ENCODE assay signal across 28 cellular contexts in genomic region chr1:50913954-50914353, GRCh38.
"Had no signal": no experiment of that assay in that cellular context is flagged by ENCODE, and none has a peak within 500 bp of the region (broad histone marks: within the 10 kb centered on the region; RNA-seq: fewer than 3 reads in every experiment).

No MANE protein-coding gene starts in this region.

- DNase-seq: colonic mucosa; effector CD8-positive, alpha-beta T cell; foreskin keratinocyte; heart left ventricle; left cardiac atrium; left lung; mesenchymal stem cell; mucosa of descending colon; naive B cell; sigmoid colon; spleen; stimulated activated CD4-positive, alpha-beta T cell treated with anti-CD3 and anti-CD28 coated beads, Interleukin-4, amount 100 ng/mL, for 4 hours; stimulated activated naive CD8-positive, alpha-beta T cell treated with anti-CD3 and anti-CD28 coated beads, Interleukin-15, Interleukin-2, amounts not matched to agents 100 U/mL and 50 U/mL, for 24 hours; substantia nigra; testis; upper lobe of left lung had no signal

- H3K27me3 Mint-ChIP-seq: dendritic cell treated with granulocyte-macrophage colony-stimulating factor and Interleukin-4, amounts not matched to agents 40 ng/mL and 50 ng/mL, for 4 days; naive B cell; natural killer cell treated with Interleukin-12 subunit alpha and Interleukin-12 subunit beta and Interleukin-15 and Interleukin-18, amount 100 ng/mL, for 72 hours; stimulated activated memory B cell treated with anti-CD40 and anti-IgM and Interleukin-4, amounts not matched to agents 10 μg/mL and 1 μg/mL and 100 μg/mL, for 72 hours had no signal

- H3K27ac Mint-ChIP-seq: dendritic cell treated with granulocyte-macrophage colony-stimulating factor and Interleukin-4, amounts not matched to agents 40 ng/mL and 50 ng/mL, for 4 days; mesothelial cell of epicardium; natural killer cell treated with Interleukin-12 subunit alpha and Interleukin-12 subunit beta and Interleukin-15 and Interleukin-18, amount 100 ng/mL, for 72 hours; stimulated activated memory B cell treated with anti-CD40 and anti-IgM and Interleukin-4, amounts not matched to agents 10 μg/mL and 1 μg/mL and 100 μg/mL, for 72 hours had no signal

- H3K36me3 Mint-ChIP-seq: natural killer cell treated with Interleukin-12 subunit alpha and Interleukin-12 subunit beta and Interleukin-15 and Interleukin-18, amount 100 ng/mL, for 72 hours had no signal

- ATAC-seq: foreskin keratinocyte; gastroesophageal sphincter; heart left ventricle; left cardiac atrium; left lung; mucosa of descending colon; natural killer cell treated with Interleukin-12 subunit alpha and Interleukin-12 subunit beta and Interleukin-15 and Interleukin-18, amount 100 ng/mL, for 72 hours; stimulated activated memory B cell treated with anti-CD40 and anti-IgM and Interleukin-4, amounts not matched to agents 10 μg/mL and 1 μg/mL and 100 μg/mL, for 72 hours; stimulated activated naive CD8-positive, alpha-beta T cell treated with anti-CD3 and anti-CD28 coated beads, Interleukin-15, Interleukin-2, amounts not matched to agents 100 U/mL and 50 U/mL, for 24 hours had no signal

- H3K36me3 ChIP-seq: colonic mucosa, esophagus muscularis mucosa, heart left ventricle, left lung, prostate gland, right atrium auricular region, sigmoid colon, upper lobe of left lung had no signal

- H3K4me3 ChIP-seq: colonic mucosa, esophagus muscularis mucosa, gastroesophageal sphincter, heart left ventricle, hepatocyte, left lung, mucosa of descending colon, prostate gland, right atrium auricular region, sigmoid colon, skin epidermis, spleen, testis, tibial nerve, upper lobe of left lung had no signal

- H3K27me3 ChIP-seq: colonic mucosa, esophagus muscularis mucosa, foreskin keratinocyte, gastroesophageal sphincter, heart left ventricle, hepatocyte, left lung, right atrium auricular region, sigmoid colon, spleen, testis, tibial nerve, upper lobe of left lung had no signal

- H3K4me3 Mint-ChIP-seq: dendritic cell treated with granulocyte-macrophage colony-stimulating factor and Interleukin-4, amounts not matched to agents 40 ng/mL and 50 ng/mL, for 4 days; mesothelial cell of epicardium; naive B cell; natural killer cell treated with Interleukin-12 subunit alpha and Interleukin-12 subunit beta and Interleukin-15 and Interleukin-18, amount 100 ng/mL, for 72 hours; neural crest cell; stimulated activated memory B cell treated with anti-CD40 and anti-IgM and Interleukin-4, amounts not matched to agents 10 μg/mL and 1 μg/mL and 100 μg/mL, for 72 hours had no signal

- H3K27ac ChIP-seq: colonic mucosa, esophagus muscularis mucosa, foreskin keratinocyte, gastroesophageal sphincter, heart left ventricle, hepatocyte, left lung, prostate gland, right atrium auricular region, sigmoid colon, skin epidermis, spleen, testis, tibial nerve, upper lobe of left lung had no signal

- H3K9me3 ChIP-seq: colonic mucosa, esophagus muscularis mucosa, gastroesophageal sphincter, heart left ventricle, left lung, mucosa of descending colon, prostate gland, right atrium auricular region, sigmoid colon, spleen, testis, tibial nerve, upper lobe of left lung had no signal

- H3K4me2 ChIP-seq: hepatocyte had no signal

- H3K4me1 ChIP-seq: colonic mucosa, foreskin keratinocyte, gastroesophageal sphincter, left lung, prostate gland, testis had no signal

- H3K4me1 Mint-ChIP-seq: mesothelial cell of epicardium, neural crest cell had no signal

- H2AFZ ChIP-seq: hepatocyte had no signal

- H3K9me3 Mint-ChIP-seq: natural killer cell treated with Interleukin-12 subunit alpha and Interleukin-12 subunit beta and Interleukin-15 and Interleukin-18, amount 100 ng/mL, for 72 hours; neural crest cell; stimulated activated memory B cell treated with anti-CD40 and anti-IgM and Interleukin-4, amounts not matched to agents 10 μg/mL and 1 μg/mL and 100 μg/mL, for 72 hours had no signal
